32 cellular contexts compared by ENCODE assay signal in genomic region chr22:33521879-33522665, GRCh38.
"Had no signal": no experiment of that assay in that cellular context is flagged by ENCODE, and none has a peak within 500 bp of the region (broad histone marks: within the 10 kb centered on the region; RNA-seq: fewer than 3 reads in every experiment).

No MANE protein-coding gene starts in this region.

- H3K4me3 ChIP-seq: coronary artery, esophagus squamous epithelium, heart right ventricle, lung, mucosa of descending colon, prostate gland, right atrium auricular region, sigmoid colon, spleen, thoracic aorta, tibial nerve, upper lobe of left lung had no signal

- H3K4me1 ChIP-seq: prostate gland, upper lobe of left lung had no signal

- H3K9me3 Mint-ChIP-seq: mesothelial cell of epicardium; nephron; stimulated activated naive B cell treated with anti-CD40 and anti-IgM and Interleukin-4, amounts not matched to agents 10 μg/mL and 1 μg/mL and 100 μg/mL, for 72 hours; stimulated activated naive CD8-positive, alpha-beta T cell treated with anti-CD3 and anti-CD28 coated beads, Interleukin-15, Interleukin-2, amounts not matched to agents 100 ng/mL and 50 ng/mL, for 24 hours had no signal

- DNase-seq: dermis blood vessel endothelial cell; effector memory CD4-positive, alpha-beta T cell; erythroblast; esophagus squamous epithelium; foreskin melanocyte; glutamatergic neuron; heart right ventricle; hypothalamus; immature natural killer cell; islet precursor cell; kidney glomerular epithelial cell; left colon; left ventricle myocardium superior; mesenchymal stem cell; mucosa of descending colon; naive thymus-derived CD4-positive, alpha-beta T cell; sigmoid colon; spleen; stimulated activated CD4-positive, alpha-beta T cell treated with anti-CD3 and anti-CD28 coated beads, Interleukin-4, amount 100 ng/mL, for 4 hours; stimulated activated naive B cell treated with anti-CD40 and anti-IgM and Interleukin-4, amounts not matched to agents 10 μg/mL and 1 μg/mL and 100 μg/mL, for 72 hours; upper lobe of left lung had no signal

- H3K36me3 ChIP-seq: esophagus squamous epithelium, prostate gland, right atrium auricular region, sigmoid colon, spleen, thoracic aorta, upper lobe of left lung had no signal

- H3K4me3 Mint-ChIP-seq: immature natural killer cell; mesothelial cell of epicardium; naive thymus-derived CD4-positive, alpha-beta T cell; nephron; stimulated activated naive B cell treated with anti-CD40 and anti-IgM and Interleukin-4, amounts not matched to agents 10 μg/mL and 1 μg/mL and 100 μg/mL, for 72 hours; stimulated activated naive CD8-positive, alpha-beta T cell treated with anti-CD3 and anti-CD28 coated beads, Interleukin-15, Interleukin-2, amounts not matched to agents 100 ng/mL and 50 ng/mL, for 24 hours had no signal

- H3K27ac ChIP-seq: coronary artery, esophagus squamous epithelium, heart right ventricle, prostate gland, right atrium auricular region, sigmoid colon, thoracic aorta, tibial nerve, upper lobe of left lung had no signal

- H3K27me3 ChIP-seq: esophagus squamous epithelium, heart right ventricle, right atrium auricular region, sigmoid colon, spleen, tibial nerve, upper lobe of left lung had no signal

- H3K9me3 ChIP-seq: esophagus squamous epithelium, mucosa of descending colon, prostate gland, thoracic aorta, upper lobe of left lung had no signal

- H3K27me3 Mint-ChIP-seq: naive thymus-derived CD4-positive, alpha-beta T cell; stimulated activated naive B cell treated with anti-CD40 and anti-IgM and Interleukin-4, amounts not matched to agents 10 μg/mL and 1 μg/mL and 100 μg/mL, for 72 hours; stimulated activated naive CD8-positive, alpha-beta T cell treated with anti-CD3 and anti-CD28 coated beads, Interleukin-15, Interleukin-2, amounts not matched to agents 100 ng/mL and 50 ng/mL, for 24 hours had no signal

- ATAC-seq: left colon; left ventricle myocardium superior; mucosa of descending colon; naive thymus-derived CD4-positive, alpha-beta T cell had no signal

- FAIRE-seq: endothelial cell of umbilical vein, urothelium cell line had no signal

- H3K27ac Mint-ChIP-seq: mesothelial cell of epicardium; naive thymus-derived CD4-positive, alpha-beta T cell; stimulated activated naive CD8-positive, alpha-beta T cell treated with anti-CD3 and anti-CD28 coated beads, Interleukin-15, Interleukin-2, amounts not matched to agents 100 ng/mL and 50 ng/mL, for 24 hours had no signal

- H3K36me3 Mint-ChIP-seq: immature natural killer cell; mesothelial cell of epicardium; naive thymus-derived CD4-positive, alpha-beta T cell had no signal
